In the genomic region with DNA sequence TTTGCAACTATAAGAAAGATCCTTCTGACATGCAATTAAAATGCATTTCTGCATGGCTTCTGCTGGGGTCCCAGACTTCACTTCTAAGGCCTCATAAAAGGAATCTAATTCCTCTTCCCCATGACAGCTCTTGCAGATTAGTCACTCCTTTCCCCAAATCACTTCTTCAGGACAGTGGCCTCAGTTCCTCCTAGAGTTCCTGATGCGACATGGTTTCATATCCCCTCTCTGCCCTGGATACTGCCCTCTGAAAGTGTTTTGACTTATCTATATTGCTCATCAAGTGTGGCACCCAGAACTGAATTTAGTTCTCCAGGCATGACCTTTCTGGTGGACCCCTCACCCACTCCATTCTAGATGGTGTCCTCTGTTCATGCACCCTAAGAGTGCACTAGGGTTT, we compare ENCODE assay signal across 18 cellular contexts.
A peak's percentile ranks its signal among the peaks of the same experiment; 100 is the strongest.
DNase-seq lines count a peak whose midpoint lies in the region; ATAC-seq lines count a peak whose summit lies in the region.
"Had no signal": no experiment of that assay in that cellular context is flagged by ENCODE, and none has a peak within 500 bp of the region (broad histone marks: within the 10 kb centered on the region; RNA-seq: fewer than 3 reads in every experiment).

No MANE protein-coding gene starts in this region.

- H3K27ac Mint-ChIP-seq in activated naive CD8-positive, alpha-beta T cell treated with anti-CD3 and anti-CD28 coated beads, Interleukin-2, amount 50 U/mL, for 24 hours = no peak overlapping the region
- H3K27ac Mint-ChIP-seq in activated naive CD8-positive, alpha-beta T cell treated with anti-CD3 and anti-CD28 coated beads for 36 hours = no peak overlapping the region

- ATAC-seq in activated naive CD8-positive, alpha-beta T cell treated with anti-CD3 and anti-CD28 coated beads, Interleukin-2, amount 50 U/mL, for 24 hours = peak; percentile 17
- ATAC-seq in left lobe of liver (peak; percentile 44), GM18498 (IDR thresholded peaks at IDR 0.05; ENCODE audit: unreplicated experiment) (no peak)
- ATAC-seq: Right ventricle myocardium inferior had no signal

- H3K36me3 Mint-ChIP-seq in activated naive CD8-positive, alpha-beta T cell treated with anti-CD3 and anti-CD28 coated beads, Interleukin-2, amount 50 U/mL, for 24 hours (ENCODE audit: low read depth) = no peaks in the 10 kb centered on the region
- no peaks in the 10 kb centered on the region for H3K36me3 Mint-ChIP-seq in activated naive CD8-positive, alpha-beta T cell treated with anti-CD3 and anti-CD28 coated beads for 36 hours

- no peak overlapping the region for H3K4me3 Mint-ChIP-seq in activated naive CD8-positive, alpha-beta T cell treated with anti-CD3 and anti-CD28 coated beads, Interleukin-2, amount 50 U/mL, for 24 hours
- H3K4me3 Mint-ChIP-seq in activated naive CD8-positive, alpha-beta T cell treated with anti-CD3 and anti-CD28 coated beads for 36 hours = no peak overlapping the region

- peaks cover 36% of the 10 kb centered on the region for H3K4me1 Mint-ChIP-seq in activated naive CD8-positive, alpha-beta T cell treated with anti-CD3 and anti-CD28 coated beads, Interleukin-2, amount 50 U/mL, for 24 hours
- peaks cover 19% of the 10 kb centered on the region for H3K4me1 Mint-ChIP-seq in activated naive CD8-positive, alpha-beta T cell treated with anti-CD3 and anti-CD28 coated beads for 36 hours

- H3K27me3 Mint-ChIP-seq in activated naive CD8-positive, alpha-beta T cell treated with anti-CD3 and anti-CD28 coated beads, Interleukin-2, amount 50 U/mL, for 24 hours = no peaks in the 10 kb centered on the region
- H3K27me3 Mint-ChIP-seq in activated naive CD8-positive, alpha-beta T cell treated with anti-CD3 and anti-CD28 coated beads for 36 hours = no peaks in the 10 kb centered on the region

- H3K9me3 Mint-ChIP-seq in activated naive CD8-positive, alpha-beta T cell treated with anti-CD3 and anti-CD28 coated beads, Interleukin-2, amount 50 U/mL, for 24 hours = no peaks in the 10 kb centered on the region
- H3K9me3 Mint-ChIP-seq in activated naive CD8-positive, alpha-beta T cell treated with anti-CD3 and anti-CD28 coated beads for 36 hours = no peaks in the 10 kb centered on the region

- no peak for DNase-seq in activated naive CD8-positive, alpha-beta T cell treated with anti-CD3 and anti-CD28 coated beads, Interleukin-2, amount 50 U/mL, for 24 hours
- DNase-seq in activated naive CD8-positive, alpha-beta T cell treated with anti-CD3 and anti-CD28 coated beads for 36 hours = no peak
- DNase-seq in NOMO-1 treated with DMSO at 0.1 percent for 48 hours (lab: John Stamatoyannopoulos, UW; ENCODE audit: unreplicated experiment) = peak; percentile 68
- DNase-seq in left lobe of liver (ENCODE audit: low spot score) = no peak
- no peak for DNase-seq in germinal center (ENCODE audit: low spot score)
- no peak for DNase-seq in GM19240 (ENCODE audit: insufficient read length, low spot score)
- DNase-seq in NCI-H1048 (lab: John Stamatoyannopoulos, UW) = no peak
- DNase-seq: C1 segment of cervical spinal cord, COR-L47, DMS153, EL, NCI-H1930, NCI-H446, NCI-H69, Peyer's patch, SK-N-SH had no signal
